Comparison of ENCODE assay signal across 5 cellular contexts in genomic region chr12:41064411-41064810, GRCh38.
"Had no signal": no experiment of that assay in that cellular context is flagged by ENCODE, and none has a peak within 500 bp of the region (broad histone marks: within the 10 kb centered on the region; RNA-seq: fewer than 3 reads in every experiment).

No MANE protein-coding gene starts in this region.

- ATAC-seq: GM23338, K562 had no signal

- H2AFZ ChIP-seq: GM23338 had no signal

- DNase-seq: H9, HCEC 1CT, IMR-90 had no signal

- H3K4me3 ChIP-seq: GM23338, K562 had no signal

- H3K4me2 ChIP-seq: GM23338 had no signal
